Comparison of ENCODE assay signal across 9 cellular contexts in genomic region chr7:17275749-17276671, GRCh38. TPM values are rescaled to one million over a fixed set of nuclear protein-coding genes. Genes with fewer than 3 reads are reported as not detected.
DNase-seq lines count a peak whose midpoint lies in the region; ATAC-seq and TF ChIP-seq lines count a peak whose summit lies in the region.
"Had no signal": no experiment of that assay in that cellular context is flagged by ENCODE, and none has a peak within 500 bp of the region (broad histone marks: within the 10 kb centered on the region; RNA-seq: fewer than 3 reads in every experiment).

No MANE protein-coding gene starts in this region.

- CTCF ChIA-PET in activated naive CD4-positive, alpha-beta T cell treated with anti-CD3 and anti-CD28 coated beads for 36 hours (lab: Charles Lee): no interaction called here
- CTCF ChIA-PET in mammary epithelial cell (lab: Charles Lee; ENCODE audit: low non-redundant PET): interaction anchor here (0.6 kb wide), 1 partner anchor 9 kb away, joined by 3 read pairs; no protein-coding TSS in a partner anchor

- TF ChIP-seq POLR2A in right lobe of liver (IDR thresholded peaks at IDR 0.05) (no peak), uterus (IDR thresholded peaks at IDR 0.05) (no peak)

- no peak overlapping the region for H3K4me3 Mint-ChIP-seq in activated naive CD4-positive, alpha-beta T cell treated with anti-CD3 and anti-CD28 coated beads for 36 hours
- H3K4me3 Mint-ChIP-seq in stimulated activated effector memory CD8-positive, alpha-beta T cell treated with anti-CD3 and anti-CD28 coated beads, Interleukin-12 subunit alpha, Interleukin-12 subunit beta, amount 100 ng/mL, for 72 hours: no peak overlapping the region
- H3K4me3 Mint-ChIP-seq: B cell had no signal

- H3K36me3 Mint-ChIP-seq in activated naive CD4-positive, alpha-beta T cell treated with anti-CD3 and anti-CD28 coated beads for 36 hours (ENCODE audit: low read depth): peaks cover 4% of the 10 kb centered on the region
- H3K36me3 Mint-ChIP-seq in stimulated activated effector memory CD8-positive, alpha-beta T cell treated with anti-CD3 and anti-CD28 coated beads, Interleukin-12 subunit alpha, Interleukin-12 subunit beta, amount 100 ng/mL, for 72 hours: no peaks in the 10 kb centered on the region

- in situ Hi-C loops in mammary epithelial cell (cut with MboI; ENCODE audit: low sequenced_read_pairs in 2 of 2): no loop called here

- no peaks in the 10 kb centered on the region for H3K9me3 ChIP-seq in mammary epithelial cell (replicated peaks; ENCODE audit: insufficient read depth, low read length)
- H3K9me3 ChIP-seq in right lobe of liver: no peaks in the 10 kb centered on the region
- no peaks in the 10 kb centered on the region for H3K9me3 ChIP-seq in uterus

- H3K27ac Mint-ChIP-seq in activated naive CD4-positive, alpha-beta T cell treated with anti-CD3 and anti-CD28 coated beads for 36 hours: peak overlapping the region; percentile 25
- no peak overlapping the region for H3K27ac Mint-ChIP-seq in stimulated activated effector memory CD8-positive, alpha-beta T cell treated with anti-CD3 and anti-CD28 coated beads, Interleukin-12 subunit alpha, Interleukin-12 subunit beta, amount 100 ng/mL, for 72 hours
- H3K27ac Mint-ChIP-seq: B cell had no signal

- dilution Hi-C loops in mammary epithelial cell (cut with HindIII; ENCODE audit: low sequenced_read_pairs): no loop called here

- no peaks in the 10 kb centered on the region for H3K36me3 ChIP-seq in mammary epithelial cell (ENCODE audit: insufficient read depth, low read length)
- H3K36me3 ChIP-seq in right lobe of liver: no peaks in the 10 kb centered on the region
- H3K36me3 ChIP-seq in uterus: no peaks in the 10 kb centered on the region

- H3K27me3 ChIP-seq in mammary epithelial cell (ENCODE audit: insufficient read depth, low read length) (no peaks in the 10 kb centered on the region), right lobe of liver (no peaks in the 10 kb centered on the region), uterus (no peaks in the 10 kb centered on the region)

- no peak for TF ChIP-seq CTCF in mammary epithelial cell (conservative IDR thresholded peaks at IDR 0.05 in 1 of 2, IDR thresholded peaks at IDR 0.05 in 1 of 2; ENCODE audit: extremely low read depth in 1 of 2, insufficient read depth in 1 of 2, low read depth in 1 of 2, low read length in 2 of 2)
- no peak for TF ChIP-seq CTCF in right lobe of liver (IDR thresholded peaks at IDR 0.05)
- TF ChIP-seq CTCF in uterus (IDR thresholded peaks at IDR 0.05): no peak

- peak overlapping the region; percentile 14 for H2AFZ ChIP-seq in mammary epithelial cell (ENCODE audit: low read depth, low read length)

- peaks cover 19% of the 10 kb centered on the region for H3K4me1 Mint-ChIP-seq in activated naive CD4-positive, alpha-beta T cell treated with anti-CD3 and anti-CD28 coated beads for 36 hours (ENCODE audit: low read depth)
- H3K4me1 Mint-ChIP-seq in stimulated activated effector memory CD8-positive, alpha-beta T cell treated with anti-CD3 and anti-CD28 coated beads, Interleukin-12 subunit alpha, Interleukin-12 subunit beta, amount 100 ng/mL, for 72 hours: peaks cover 19% of the 10 kb centered on the region
- H3K4me1 Mint-ChIP-seq: B cell had no signal

- H3K27ac ChIP-seq in mammary epithelial cell (ENCODE audit: insufficient read depth, low read depth, low read length) (no peak overlapping the region), right lobe of liver (no peak overlapping the region), uterus (peak overlapping the region; percentile 51 to 52)

- H3K4me2 ChIP-seq in mammary epithelial cell (ENCODE audit: insufficient read depth, low read depth, low read length): peak overlapping the region; percentile 30

- no peaks in the 10 kb centered on the region for H4K20me1 ChIP-seq in mammary epithelial cell (ENCODE audit: insufficient read depth, low read length)

- BruUV-seq in mammary epithelial cell (replicated peaks; lab: Mats Ljungman, UMichigan): no TSS peak

- DNase-seq in activated naive CD4-positive, alpha-beta T cell treated with anti-CD3 and anti-CD28 coated beads for 36 hours: no peak
- DNase-seq in activated naive CD4-positive, alpha-beta T cell treated with Interleukin-2 at 50 U/mL for 16 hours: no peak
- DNase-seq in mammary epithelial cell: peak; percentile 77
- no peak for DNase-seq in right lobe of liver
- DNase-seq in uterus: no peak
- DNase-seq in stimulated activated effector memory CD8-positive, alpha-beta T cell treated with anti-CD3 and anti-CD28 coated beads, Interleukin-12 subunit alpha, Interleukin-12 subunit beta, amount 100 ng/mL, for 72 hours (ENCODE audit: low spot score in 2 of 2): no peak
- no peak for DNase-seq in NCI-H526 treated with DMSO at 0.1 percent for 48 hours (lab: John Stamatoyannopoulos, UW)

- H3K27me3 Mint-ChIP-seq in activated naive CD4-positive, alpha-beta T cell treated with anti-CD3 and anti-CD28 coated beads for 36 hours (ENCODE audit: low read depth): no peaks in the 10 kb centered on the region
- H3K27me3 Mint-ChIP-seq: B cell had no signal

- H3K4me1 ChIP-seq in mammary epithelial cell (ENCODE audit: insufficient read depth, low read length) (peaks cover 27% of the 10 kb centered on the region), right lobe of liver (peaks cover 0 to 13% (median 4%) of the 10 kb centered on the region in 4 donors), uterus (no peaks in the 10 kb centered on the region)

- no peak overlapping the region for H3K9ac ChIP-seq in mammary epithelial cell (ENCODE audit: insufficient read depth, low read length)

- H3K4me3 ChIP-seq in mammary epithelial cell (replicated peaks in 1 of 3; ENCODE audit: insufficient read depth in 1 of 3, low read depth in 2 of 3, low read length in 3 of 3): no peak overlapping the region
- H3K4me3 ChIP-seq in right lobe of liver: no peak overlapping the region
- H3K4me3 ChIP-seq in uterus: no peak overlapping the region

- 61% methylated on average over 4 of the region's 4 CpGs for WGBS in mammary epithelial cell (ENCODE audit: low coverage, missing lambda C conversion rate)
- WGBS in right lobe of liver (ENCODE audit: insufficient coverage, low coverage, low lambda C conversion rate, missing lambda C conversion rate): 82% methylated on average over 4 of the region's 4 CpGs

- intact Hi-C loops in activated naive CD4-positive, alpha-beta T cell treated with anti-CD3 and anti-CD28 coated beads for 36 hours (cut with micrococcal nuclease): loop anchor here (2.0 kb wide), 1 partner anchor 23 kb away; the partner anchor contains the start of gene AHR
- intact Hi-C loops in mammary epithelial cell (cut with micrococcal nuclease): no loop called here
- intact Hi-C loops in right lobe of liver (cut with DNase I): no loop called here
- intact Hi-C loops in uterus (cut with DNase I; ENCODE audit: low total_unique reads): no loop called here

- ATAC-seq in right lobe of liver (peak; percentile 32 to 84 (median 52)), HG02759 (IDR thresholded peaks at IDR 0.05; ENCODE audit: unreplicated experiment) (no peak)
- ATAC-seq in stimulated activated effector memory CD8-positive, alpha-beta T cell treated with anti-CD3 and anti-CD28 coated beads, Interleukin-12 subunit alpha, Interleukin-12 subunit beta, amount 100 ng/mL, for 72 hours: no peak

- H3K9me3 Mint-ChIP-seq in activated naive CD4-positive, alpha-beta T cell treated with anti-CD3 and anti-CD28 coated beads for 36 hours: peaks cover 7% of the 10 kb centered on the region
- H3K9me3 Mint-ChIP-seq in stimulated activated effector memory CD8-positive, alpha-beta T cell treated with anti-CD3 and anti-CD28 coated beads, Interleukin-12 subunit alpha, Interleukin-12 subunit beta, amount 100 ng/mL, for 72 hours: peaks cover 3% of the 10 kb centered on the region

- H3K79me2 ChIP-seq in mammary epithelial cell (ENCODE audit: insufficient read depth, low read length): no peaks in the 10 kb centered on the region

RNA-seq across cellular contexts. Expression of gene AHR, which starts 22.4 kb away (rescaled TPM):
- 10 to 100 TPM; 24.5 to 27.5 TPM for total RNA-seq in activated naive CD4-positive, alpha-beta T cell treated with anti-CD3 and anti-CD28 coated beads for 36 hours
- total RNA-seq in mammary epithelial cell (100 to 1,000 TPM; 101 to 478 TPM), right lobe of liver (10 to 100 TPM; 31.2 to 67.9 (median 41.0) TPM), uterus (100 to 1,000 TPM in 1 of 4 donors, 10 to 100 TPM in 3; 43.7 to 160 (median 91.5) TPM)
- polyA plus RNA-seq in mammary epithelial cell: 6.5 TPM
- 144 TPM for polyA minus RNA-seq in mammary epithelial cell

Comparison
In these comparisons a context has a peak if more than half of its experiments do, and no peak if none do; other contexts are left out.
1. H3K27ac ChIP-seq: peak in uterus (2 of 2); none in mammary epithelial cell (single experiment) and right lobe of liver (0 of 3).
2. ATAC-seq: peak in right lobe of liver (4 of 4); none in HG02759 (single experiment) and stimulated activated effector memory CD8-positive, alpha-beta T cell treated with anti-CD3 and anti-CD28 coated beads, Interleukin-12 subunit alpha, Interleukin-12 subunit beta, amount 100 ng/mL, for 72 hours (single experiment).